In the genomic region with DNA sequence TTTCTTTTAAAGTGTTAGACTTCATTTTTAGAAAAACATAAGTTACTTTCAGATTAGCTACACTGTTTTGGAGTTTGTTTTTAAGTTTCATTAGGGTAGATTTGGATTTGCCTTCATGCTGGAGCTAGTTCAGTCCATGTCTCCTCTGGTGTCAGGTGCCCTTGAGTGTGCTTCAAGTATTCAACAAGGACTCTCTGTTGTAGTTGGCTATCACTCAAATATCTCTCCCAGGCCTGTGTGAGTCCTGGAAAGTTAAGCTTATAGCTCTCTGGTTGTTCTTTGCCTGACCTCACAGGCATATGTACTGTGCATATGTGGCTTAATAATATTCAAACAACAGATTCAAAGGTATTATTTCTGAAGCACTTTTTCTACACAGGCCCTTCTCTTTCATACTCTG, we compare ENCODE assay signal across 17 cellular contexts. TPM values are rescaled to one million over a fixed set of nuclear protein-coding genes. Genes with fewer than 3 reads are reported as not detected.
DNase-seq lines count a peak whose midpoint lies in the region; ATAC-seq and TF ChIP-seq lines count a peak whose summit lies in the region.
"Had no signal": no experiment of that assay in that cellular context is flagged by ENCODE, and none has a peak within 500 bp of the region (broad histone marks: within the 10 kb centered on the region; RNA-seq: fewer than 3 reads in every experiment).

No MANE protein-coding gene starts in this region.

- no peak overlapping the region for H3K4me3 ChIP-seq in astrocyte of the cerebellum (ENCODE audit: low read depth, low read length)

- H3K4me1 Mint-ChIP-seq in activated CD8-positive, alpha-beta T cell treated with anti-CD3 and anti-CD28 coated beads, Interleukin-2, amount 10 ng/mL, durations not matched to agents 7 days and 5 days (ENCODE audit: low read depth), result peaks cover 8% of the 10 kb centered on the region
- peaks cover 24% of the 10 kb centered on the region for H3K4me1 Mint-ChIP-seq in activated CD8-positive, alpha-beta T cell treated with anti-CD3 and anti-CD28 coated beads for 36 hours (ENCODE audit: low read depth)

- H3K27ac Mint-ChIP-seq in activated CD8-positive, alpha-beta T cell treated with anti-CD3 and anti-CD28 coated beads, Interleukin-2, amount 10 ng/mL, durations not matched to agents 7 days and 5 days, result peak overlapping the region; percentile 32
- no peak overlapping the region for H3K27ac Mint-ChIP-seq in activated CD8-positive, alpha-beta T cell treated with anti-CD3 and anti-CD28 coated beads for 36 hours
- H3K27ac Mint-ChIP-seq: activated CD4-positive, alpha-beta memory T cell treated with anti-CD3 and anti-CD28 coated beads, Interleukin-2, amount 10 ng/mL, durations not matched to agents 7 days and 5 days; activated naive CD8-positive, alpha-beta T cell treated with anti-CD3 and anti-CD28 coated beads for 36 hours; activated T-cell treated with anti-CD3 and anti-CD28 coated beads, Interleukin-2, amount 50 U/mL, for 72 hours; stimulated activated effector memory CD8-positive, alpha-beta T cell treated with anti-CD3 and anti-CD28 coated beads, Interleukin-12 subunit alpha, Interleukin-12 subunit beta, amount 100 ng/mL, for 72 hours had no signal

- CTCF ChIA-PET in activated CD8-positive, alpha-beta T cell treated with anti-CD3 and anti-CD28 coated beads, Interleukin-2, amount 10 ng/mL, durations not matched to agents 7 days and 5 days (lab: Charles Lee), result interaction anchor here (1.4 kb wide), 1 partner anchor 190 kb away, joined by 3 read pairs; no protein-coding TSS in a partner anchor
- CTCF ChIA-PET in activated CD8-positive, alpha-beta T cell treated with anti-CD3 and anti-CD28 coated beads for 36 hours (lab: Charles Lee), result interaction anchor here (2.0 kb wide), 1 partner anchor 74 kb away, joined by 6 read pairs; no protein-coding TSS in a partner anchor

- peaks cover 81% of the 10 kb centered on the region for H3K36me3 Mint-ChIP-seq in activated CD8-positive, alpha-beta T cell treated with anti-CD3 and anti-CD28 coated beads, Interleukin-2, amount 10 ng/mL, durations not matched to agents 7 days and 5 days (ENCODE audit: low read depth)
- H3K36me3 Mint-ChIP-seq in activated CD8-positive, alpha-beta T cell treated with anti-CD3 and anti-CD28 coated beads for 36 hours (ENCODE audit: low read depth), result peaks cover 62% of the 10 kb centered on the region

- in situ Hi-C loops in astrocyte of the cerebellum (cut with HindIII; ENCODE audit: low sequenced_read_pairs), result no loop called here

- no peak for ATAC-seq in activated CD8-positive, alpha-beta T cell treated with anti-CD3 and anti-CD28 coated beads, Interleukin-2, amount 10 ng/mL, durations not matched to agents 7 days and 5 days
- ATAC-seq in activated CD8-positive, alpha-beta T cell treated with anti-CD3 and anti-CD28 coated beads for 36 hours, result no peak
- ATAC-seq: activated T-cell treated with anti-CD3 and anti-CD28 coated beads, Interleukin-2, amount 50 U/mL, for 72 hours; HCT116; stimulated activated effector memory CD8-positive, alpha-beta T cell treated with anti-CD3 and anti-CD28 coated beads, Interleukin-12 subunit alpha, Interleukin-12 subunit beta, amount 100 ng/mL, for 72 hours had no signal

- TF ChIP-seq CTCF in activated CD8-positive, alpha-beta T cell treated with anti-CD3 and anti-CD28 coated beads for 36 hours (IDR thresholded peaks at IDR 0.05), result no peak
- no peak for TF ChIP-seq CTCF in astrocyte of the cerebellum (IDR thresholded peaks at IDR 0.05; ENCODE audit: low read depth, low read length, missing control alignments)

- DNase-seq in activated CD8-positive, alpha-beta T cell treated with anti-CD3 and anti-CD28 coated beads, Interleukin-2, amount 10 ng/mL, durations not matched to agents 7 days and 5 days, result no peak
- no peak for DNase-seq in activated CD8-positive, alpha-beta T cell treated with anti-CD3 and anti-CD28 coated beads for 36 hours
- DNase-seq in astrocyte of the cerebellum (ENCODE audit: low read depth) (peak; percentile 5), foreskin melanocyte (peak; percentile 13), stromal cell of bone marrow (ENCODE audit: low read depth) (peak; percentile 3), ureter (ENCODE audit: low spot score) (no peak), NCI-H526 treated with DMSO at 0.1 percent for 48 hours (lab: John Stamatoyannopoulos, UW) (no peak), A172 (ENCODE audit: low spot score) (no peak)
- DNase-seq: activated CD4-positive, alpha-beta memory T cell treated with anti-CD3 and anti-CD28 coated beads, Interleukin-2, amount 10 ng/mL, durations not matched to agents 7 days and 5 days; activated naive CD8-positive, alpha-beta T cell treated with anti-CD3 and anti-CD28 coated beads for 36 hours; activated T-cell treated with anti-CD3 and anti-CD28 coated beads, Interleukin-2, amount 50 U/mL, for 72 hours; CD8-positive, alpha-beta memory T cell; NCI-H1092 treated with DMSO at 0.1 percent for 48 hours; NCI-H2171 treated with DMSO at 0.1 percent for 48 hours; posterior cingulate gyrus had no signal

- no peaks in the 10 kb centered on the region for H3K27me3 Mint-ChIP-seq in activated CD8-positive, alpha-beta T cell treated with anti-CD3 and anti-CD28 coated beads, Interleukin-2, amount 10 ng/mL, durations not matched to agents 7 days and 5 days (ENCODE audit: low read depth)
- no peaks in the 10 kb centered on the region for H3K27me3 Mint-ChIP-seq in activated CD8-positive, alpha-beta T cell treated with anti-CD3 and anti-CD28 coated beads for 36 hours
- H3K27me3 Mint-ChIP-seq: activated CD4-positive, alpha-beta memory T cell treated with anti-CD3 and anti-CD28 coated beads, Interleukin-2, amount 10 ng/mL, durations not matched to agents 7 days and 5 days; activated naive CD8-positive, alpha-beta T cell treated with anti-CD3 and anti-CD28 coated beads for 36 hours; CD8-positive, alpha-beta memory T cell had no signal

- no peak overlapping the region for H3K4me3 Mint-ChIP-seq in activated CD8-positive, alpha-beta T cell treated with anti-CD3 and anti-CD28 coated beads, Interleukin-2, amount 10 ng/mL, durations not matched to agents 7 days and 5 days
- H3K4me3 Mint-ChIP-seq in activated CD8-positive, alpha-beta T cell treated with anti-CD3 and anti-CD28 coated beads for 36 hours, result no peak overlapping the region
- H3K4me3 Mint-ChIP-seq: activated CD4-positive, alpha-beta memory T cell treated with anti-CD3 and anti-CD28 coated beads, Interleukin-2, amount 10 ng/mL, durations not matched to agents 7 days and 5 days; activated naive CD8-positive, alpha-beta T cell treated with anti-CD3 and anti-CD28 coated beads for 36 hours; activated T-cell treated with anti-CD3 and anti-CD28 coated beads, Interleukin-2, amount 50 U/mL, for 72 hours; CD8-positive, alpha-beta memory T cell; stimulated activated effector memory CD8-positive, alpha-beta T cell treated with anti-CD3 and anti-CD28 coated beads, Interleukin-12 subunit alpha, Interleukin-12 subunit beta, amount 100 ng/mL, for 72 hours had no signal

- intact Hi-C loops in activated CD8-positive, alpha-beta T cell treated with anti-CD3 and anti-CD28 coated beads for 36 hours (cut with micrococcal nuclease), result no loop called here

- POLR2A ChIA-PET in activated CD8-positive, alpha-beta T cell treated with anti-CD3 and anti-CD28 coated beads, Interleukin-2, amount 10 ng/mL, durations not matched to agents 7 days and 5 days (lab: Charles Lee), result no interaction called here
- POLR2A ChIA-PET in activated CD8-positive, alpha-beta T cell treated with anti-CD3 and anti-CD28 coated beads for 36 hours (lab: Charles Lee), result no interaction called here

- H3K9me3 Mint-ChIP-seq in activated CD8-positive, alpha-beta T cell treated with anti-CD3 and anti-CD28 coated beads, Interleukin-2, amount 10 ng/mL, durations not matched to agents 7 days and 5 days (ENCODE audit: insufficient read depth), result peaks cover 48% of the 10 kb centered on the region
- H3K9me3 Mint-ChIP-seq in activated CD8-positive, alpha-beta T cell treated with anti-CD3 and anti-CD28 coated beads for 36 hours, result peaks cover 27% of the 10 kb centered on the region

RNA-seq across cellular contexts. Expression of gene PTBP3, which starts 45.4 kb away (rescaled TPM):
- 100 to 1,000 TPM; 156 to 176 TPM for total RNA-seq in activated CD8-positive, alpha-beta T cell treated with anti-CD3 and anti-CD28 coated beads, Interleukin-2, amount 10 ng/mL, durations not matched to agents 7 days and 5 days
- total RNA-seq in activated CD8-positive, alpha-beta T cell treated with anti-CD3 and anti-CD28 coated beads for 36 hours, result 100 to 1,000 TPM; 108 to 120 TPM
- total RNA-seq in ureter, result 136 TPM
- 24.4 and 26.2 TPM in 2 replicates for total RNA-seq in A172 (2014; rRNA removed; shearing (Covaris generic))

Comparison
In these comparisons a context has a peak if more than half of its experiments do, and no peak if none do; other contexts are left out.
1. DNase-seq: peak in astrocyte of the cerebellum (single experiment), foreskin melanocyte (single experiment) and stromal cell of bone marrow (single experiment); none in activated CD8-positive, alpha-beta T cell treated with anti-CD3 and anti-CD28 coated beads, Interleukin-2, amount 10 ng/mL, durations not matched to agents 7 days and 5 days (single experiment), activated CD8-positive, alpha-beta T cell treated with anti-CD3 and anti-CD28 coated beads for 36 hours (single experiment), ureter (single experiment), NCI-H526 treated with DMSO at 0.1 percent for 48 hours (single experiment) and A172 (single experiment).